ENCODE assay signal across 8 cellular contexts in the genomic region with DNA sequence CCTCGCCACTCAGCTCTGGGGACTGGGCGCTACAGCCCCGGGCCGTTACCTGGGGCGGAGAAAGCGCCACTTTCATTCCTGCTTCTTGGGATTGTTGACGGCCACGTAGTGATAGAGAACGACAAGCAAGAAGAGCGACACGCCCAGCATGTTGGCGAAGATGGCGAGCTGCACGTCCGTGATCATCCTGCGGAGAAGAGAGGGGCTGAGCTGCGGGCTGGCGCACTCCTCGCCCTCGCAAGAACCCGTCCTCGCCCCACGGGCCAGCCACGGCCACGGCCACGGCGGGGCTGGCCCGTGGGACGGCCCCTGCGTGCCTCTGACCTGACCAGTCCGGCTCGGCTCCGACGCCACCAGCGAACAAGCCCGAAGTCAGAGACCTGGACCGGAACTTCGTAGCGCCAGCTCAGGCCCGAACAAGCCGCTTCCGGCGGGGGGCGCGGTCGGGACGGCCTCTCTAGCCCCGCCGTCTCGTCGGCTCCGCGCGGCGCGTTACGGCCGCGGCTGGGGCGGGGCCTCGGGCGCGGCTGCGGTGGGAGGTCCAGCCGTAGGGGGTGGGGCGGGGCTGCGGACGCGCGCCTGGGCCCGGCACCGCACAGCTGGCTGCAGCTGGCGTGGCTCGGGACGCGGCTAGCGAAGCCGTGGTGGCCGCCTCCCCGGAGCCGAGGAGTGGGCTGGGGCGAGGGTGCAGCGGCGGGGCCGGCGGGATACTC. TPM values are rescaled to one million over a fixed set of nuclear protein-coding genes. Genes with fewer than 3 reads are reported as not detected.
DNase-seq lines count a peak whose midpoint lies in the region; ATAC-seq and TF ChIP-seq lines count a peak whose summit lies in the region.

OST4 (minus strand) TSS at position 378 of the 713 bp plus-strand sequence.

- H3K9ac ChIP-seq in SU-DHL-6 (ENCODE audit: low read length) (peak within 1 kb of the TSS; percentile 89), parathyroid adenoma (peak within 1 kb of the TSS; percentile 51)

- H3K27ac ChIP-seq in SU-DHL-6 (ENCODE audit: low read depth, low read length) (0 out of 2 replicates have a peak within 1 kb of the TSS, but pooled peaks have one; percentile 11), parathyroid adenoma (peak within 1 kb of the TSS; percentile 74), transverse colon (peak within 1 kb of the TSS; percentile 92 to 96 (median 95))

- no peaks in the 10 kb centered on the region for H3K9me3 Mint-ChIP-seq in activated naive CD8-positive, alpha-beta T cell treated with anti-CD3 and anti-CD28 coated beads, Interleukin-2, amount 10 ng/mL, durations not matched to agents 7 days and 5 days

- peak within 1 kb of the TSS; percentile 92 for H3K27ac Mint-ChIP-seq in activated naive CD8-positive, alpha-beta T cell treated with anti-CD3 and anti-CD28 coated beads, Interleukin-2, amount 10 ng/mL, durations not matched to agents 7 days and 5 days

- WGBS in transverse colon (ENCODE audit: low coverage in 1 of 2), 2 donors: 0% methylated on average over 51 of the region's 86 CpGs; no CpG with 5 or more reads in 1 of the 2 donors

- TF ChIP-seq EP300 in transverse colon (IDR thresholded peaks at IDR 0.05; ENCODE audit: low read depth): no peak

- H3K4me3 ChIP-seq in GM12864 (ENCODE audit: low read depth, low read length) (peak within 1 kb of the TSS; percentile 98), SU-DHL-6 (ENCODE audit: insufficient read depth, low read length, poor library complexity, severe bottlenecking) (peak within 1 kb of the TSS; percentile 89), parathyroid adenoma (ENCODE audit: low read depth, low read length) (peak within 1 kb of the TSS; percentile 87), transverse colon (peak within 1 kb of the TSS; percentile 68 to 98 (median 85))

- in situ Hi-C loops in transverse colon (cut with MboI; ENCODE audit: low pct_ligation_motif_present in 1 of 4, low pct_unique_long_range_greater_than_20kb in 1 of 4, low sequenced_read_pairs in 3 of 4): no loop called here

- TF ChIP-seq POLR2A in transverse colon (IDR thresholded peaks at IDR 0.05): peak; percentile 86

- intact Hi-C loops in Right ventricle myocardium inferior (cut with DNase I) (loop anchor here (2.0 to 5.0 kb wide), 2 partner anchors 21 to 39 kb away; partner anchors contain the start of genes AGBL5 and TMEM214), transverse colon (cut with DNase I; ENCODE audit: low total_unique reads) (no loop called here)

- POLR2A ChIA-PET in activated naive CD8-positive, alpha-beta T cell treated with anti-CD3 and anti-CD28 coated beads, Interleukin-2, amount 10 ng/mL, durations not matched to agents 7 days and 5 days (lab: Charles Lee): interaction anchor here (0.6 to 6.0 kb wide), 10 partner anchors 10 to 140 kb away, joined by 3 to 113 read pairs (median 3); partner anchors contain the start of genes AGBL5 and KHK

- peak within 1 kb of the TSS; percentile 93 for H3K4me3 Mint-ChIP-seq in activated naive CD8-positive, alpha-beta T cell treated with anti-CD3 and anti-CD28 coated beads, Interleukin-2, amount 10 ng/mL, durations not matched to agents 7 days and 5 days

- peaks cover 12% of the 10 kb centered on the region; the same call in 1 of the 2 replicates for H3F3A ChIP-seq in SU-DHL-6 (ENCODE audit: insufficient read depth)

- no peaks in the 10 kb centered on the region for H3K27me3 ChIP-seq in SU-DHL-6 (ENCODE audit: low read length)
- H3K27me3 ChIP-seq in parathyroid adenoma (ENCODE audit: control insufficient read depth, insufficient read depth, low read length): no peaks in the 10 kb centered on the region
- no peaks in the 10 kb centered on the region for H3K27me3 ChIP-seq in transverse colon

- H3K27me3 Mint-ChIP-seq in activated naive CD8-positive, alpha-beta T cell treated with anti-CD3 and anti-CD28 coated beads, Interleukin-2, amount 10 ng/mL, durations not matched to agents 7 days and 5 days: no peaks in the 10 kb centered on the region

- peaks cover 8% of the 10 kb centered on the region for H3K36me3 Mint-ChIP-seq in activated naive CD8-positive, alpha-beta T cell treated with anti-CD3 and anti-CD28 coated beads, Interleukin-2, amount 10 ng/mL, durations not matched to agents 7 days and 5 days

- ATAC-seq in HG02623 (IDR thresholded peaks at IDR 0.05; ENCODE audit: unreplicated experiment) (peak; percentile 81), Right ventricle myocardium inferior (peak; percentile 96)
- ATAC-seq in activated naive CD8-positive, alpha-beta T cell treated with anti-CD3 and anti-CD28 coated beads, Interleukin-2, amount 10 ng/mL, durations not matched to agents 7 days and 5 days (ENCODE audit: low read depth): peak; percentile 89

- DNase-seq in GM12864 (ENCODE audit: low read depth) (peak; percentile 70), NCI-H1105 (lab: John Stamatoyannopoulos, UW) (peak; percentile 83), Right ventricle myocardium inferior (ENCODE audit: missing footprints) (peak; percentile 98), transverse colon (peak; percentile 96)
- DNase-seq in activated naive CD8-positive, alpha-beta T cell treated with anti-CD3 and anti-CD28 coated beads, Interleukin-2, amount 10 ng/mL, durations not matched to agents 7 days and 5 days: peak; percentile 92

- H3K9me2 ChIP-seq in SU-DHL-6 (replicated peaks; ENCODE audit: insufficient read depth, low read length): no peaks in the 10 kb centered on the region

- H3K36me3 ChIP-seq in SU-DHL-6 (ENCODE audit: low read length) (no peaks in the 10 kb centered on the region), parathyroid adenoma (ENCODE audit: control insufficient read depth, insufficient read depth, low read length) (no peaks in the 10 kb centered on the region), transverse colon (no peaks in the 10 kb centered on the region)

- peak within 1 kb of the TSS; percentile 69 for H2AFZ ChIP-seq in SU-DHL-6 (ENCODE audit: low read depth, low read length, severe bottlenecking)
- peak within 1 kb of the TSS; percentile 98 for H2AFZ ChIP-seq in parathyroid adenoma

- H3K9me3 ChIP-seq in SU-DHL-6 (ENCODE audit: insufficient read depth, low read length): no peaks in the 10 kb centered on the region
- H3K9me3 ChIP-seq in parathyroid adenoma (ENCODE audit: control insufficient read depth, low read length): no peaks in the 10 kb centered on the region
- H3K9me3 ChIP-seq in transverse colon: no peaks in the 10 kb centered on the region

- peak within 1 kb of the TSS; percentile 97 for H3K4me2 ChIP-seq in SU-DHL-6 (ENCODE audit: low read depth, low read length, poor library complexity, severe bottlenecking)
- H3K4me2 ChIP-seq in parathyroid adenoma (ENCODE audit: low read length): peak within 1 kb of the TSS; percentile 86

- peaks cover 52% of the 10 kb centered on the region for H3K4me1 Mint-ChIP-seq in activated naive CD8-positive, alpha-beta T cell treated with anti-CD3 and anti-CD28 coated beads, Interleukin-2, amount 10 ng/mL, durations not matched to agents 7 days and 5 days

- no peaks in the 10 kb centered on the region for H4K20me1 ChIP-seq in SU-DHL-6 (ENCODE audit: low read depth, low read length)

- peaks cover 12% of the 10 kb centered on the region for H3K4me1 ChIP-seq in parathyroid adenoma
- H3K4me1 ChIP-seq in transverse colon: peaks cover 15 to 64% (median 42%) of the 10 kb centered on the region in 4 donors

- TF ChIP-seq CTCF in GM12864 (IDR thresholded peaks at IDR 0.05; ENCODE audit: low read depth, low read length, missing control alignments) (peak; percentile 7), SU-DHL-6 (IDR thresholded peaks at IDR 0.05; ENCODE audit: insufficient read depth, low read length, poor library complexity, severe bottlenecking) (no peak), parathyroid adenoma (IDR thresholded peaks at IDR 0.05) (peak; percentile 26), transverse colon (IDR thresholded peaks at IDR 0.05) (no peak)

- H3K79me2 ChIP-seq in SU-DHL-6 (ENCODE audit: insufficient read depth, low read length): peaks cover 18% of the 10 kb centered on the region
- peaks cover 22% of the 10 kb centered on the region for H3K79me2 ChIP-seq in parathyroid adenoma

RNA-seq across cellular contexts. Expression of gene OST4, which starts in this region (rescaled TPM):
- 100 to 1,000 TPM; 302 to 325 TPM for total RNA-seq in activated naive CD8-positive, alpha-beta T cell treated with anti-CD3 and anti-CD28 coated beads, Interleukin-2, amount 10 ng/mL, durations not matched to agents 7 days and 5 days
- 411 TPM for total RNA-seq in Right ventricle myocardium inferior
- total RNA-seq in transverse colon: 100 to 1,000 TPM in 3 of 4 donors, 10 to 100 TPM in 1; 92.7 to 320 (median 202) TPM

Comparison
In these comparisons a context has a peak if more than half of its experiments do, and no peak if none do; other contexts are left out.
1. Peak in every context shown above with its lines: DNase-seq, ATAC-seq, H3K4me3 ChIP-seq and H3K27ac ChIP-seq.
2. CTCF ChIP-seq: peak in GM12864 (single experiment) and parathyroid adenoma (single experiment); none in SU-DHL-6 (single experiment) and transverse colon (0 of 5).
3. H3K27ac ChIP-seq: peak in every context shown above with its lines; median percentile 95 in transverse colon; 74 in parathyroid adenoma; 11 in SU-DHL-6.